Comparison of ENCODE assay signal across 1 cellular context in the genomic region with DNA sequence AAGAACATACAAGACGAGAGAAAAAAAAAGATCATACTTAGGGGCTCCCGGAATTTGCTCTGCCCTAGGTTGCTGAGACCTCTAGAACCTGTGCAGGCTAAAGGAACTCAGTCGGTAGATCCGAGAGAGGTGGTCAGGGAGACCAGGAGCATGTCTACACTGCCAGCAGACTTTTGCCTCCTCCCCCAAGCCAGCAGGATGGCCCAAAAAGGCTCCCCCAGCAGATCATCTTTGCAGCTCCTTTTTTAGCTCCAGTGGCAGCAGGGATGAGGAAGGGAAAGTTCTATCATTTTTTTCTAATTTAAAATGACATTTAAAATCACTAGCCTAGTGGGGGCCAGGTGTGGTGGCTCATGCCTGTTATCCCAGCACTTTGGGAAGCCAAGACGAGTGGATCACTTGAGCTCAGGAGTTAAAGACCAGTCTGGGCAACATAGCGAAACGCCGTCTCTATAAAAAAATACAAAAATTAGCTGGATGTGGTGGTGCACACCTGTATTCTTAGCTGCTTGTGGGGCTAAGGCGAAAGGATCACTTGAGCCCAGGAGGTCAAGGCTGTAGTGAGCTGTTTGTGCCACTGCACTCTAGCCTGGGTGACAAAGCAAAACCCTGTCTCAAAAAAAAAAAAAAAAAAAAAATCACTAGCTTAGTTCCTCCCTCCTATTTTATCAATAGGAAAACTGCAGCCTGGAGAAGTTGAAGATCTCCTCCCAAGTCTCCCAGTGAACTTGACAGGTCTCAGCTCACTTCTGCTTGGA.
TF ChIP-seq lines count a peak whose summit lies in the region.

No MANE protein-coding gene starts in this region.

TF ChIP-seq in GM23338, 12 proteins besides CTCF, POLR2A, EP300 and RAD21 (continued from another document):
- TF ChIP-seq, protein P1, sequence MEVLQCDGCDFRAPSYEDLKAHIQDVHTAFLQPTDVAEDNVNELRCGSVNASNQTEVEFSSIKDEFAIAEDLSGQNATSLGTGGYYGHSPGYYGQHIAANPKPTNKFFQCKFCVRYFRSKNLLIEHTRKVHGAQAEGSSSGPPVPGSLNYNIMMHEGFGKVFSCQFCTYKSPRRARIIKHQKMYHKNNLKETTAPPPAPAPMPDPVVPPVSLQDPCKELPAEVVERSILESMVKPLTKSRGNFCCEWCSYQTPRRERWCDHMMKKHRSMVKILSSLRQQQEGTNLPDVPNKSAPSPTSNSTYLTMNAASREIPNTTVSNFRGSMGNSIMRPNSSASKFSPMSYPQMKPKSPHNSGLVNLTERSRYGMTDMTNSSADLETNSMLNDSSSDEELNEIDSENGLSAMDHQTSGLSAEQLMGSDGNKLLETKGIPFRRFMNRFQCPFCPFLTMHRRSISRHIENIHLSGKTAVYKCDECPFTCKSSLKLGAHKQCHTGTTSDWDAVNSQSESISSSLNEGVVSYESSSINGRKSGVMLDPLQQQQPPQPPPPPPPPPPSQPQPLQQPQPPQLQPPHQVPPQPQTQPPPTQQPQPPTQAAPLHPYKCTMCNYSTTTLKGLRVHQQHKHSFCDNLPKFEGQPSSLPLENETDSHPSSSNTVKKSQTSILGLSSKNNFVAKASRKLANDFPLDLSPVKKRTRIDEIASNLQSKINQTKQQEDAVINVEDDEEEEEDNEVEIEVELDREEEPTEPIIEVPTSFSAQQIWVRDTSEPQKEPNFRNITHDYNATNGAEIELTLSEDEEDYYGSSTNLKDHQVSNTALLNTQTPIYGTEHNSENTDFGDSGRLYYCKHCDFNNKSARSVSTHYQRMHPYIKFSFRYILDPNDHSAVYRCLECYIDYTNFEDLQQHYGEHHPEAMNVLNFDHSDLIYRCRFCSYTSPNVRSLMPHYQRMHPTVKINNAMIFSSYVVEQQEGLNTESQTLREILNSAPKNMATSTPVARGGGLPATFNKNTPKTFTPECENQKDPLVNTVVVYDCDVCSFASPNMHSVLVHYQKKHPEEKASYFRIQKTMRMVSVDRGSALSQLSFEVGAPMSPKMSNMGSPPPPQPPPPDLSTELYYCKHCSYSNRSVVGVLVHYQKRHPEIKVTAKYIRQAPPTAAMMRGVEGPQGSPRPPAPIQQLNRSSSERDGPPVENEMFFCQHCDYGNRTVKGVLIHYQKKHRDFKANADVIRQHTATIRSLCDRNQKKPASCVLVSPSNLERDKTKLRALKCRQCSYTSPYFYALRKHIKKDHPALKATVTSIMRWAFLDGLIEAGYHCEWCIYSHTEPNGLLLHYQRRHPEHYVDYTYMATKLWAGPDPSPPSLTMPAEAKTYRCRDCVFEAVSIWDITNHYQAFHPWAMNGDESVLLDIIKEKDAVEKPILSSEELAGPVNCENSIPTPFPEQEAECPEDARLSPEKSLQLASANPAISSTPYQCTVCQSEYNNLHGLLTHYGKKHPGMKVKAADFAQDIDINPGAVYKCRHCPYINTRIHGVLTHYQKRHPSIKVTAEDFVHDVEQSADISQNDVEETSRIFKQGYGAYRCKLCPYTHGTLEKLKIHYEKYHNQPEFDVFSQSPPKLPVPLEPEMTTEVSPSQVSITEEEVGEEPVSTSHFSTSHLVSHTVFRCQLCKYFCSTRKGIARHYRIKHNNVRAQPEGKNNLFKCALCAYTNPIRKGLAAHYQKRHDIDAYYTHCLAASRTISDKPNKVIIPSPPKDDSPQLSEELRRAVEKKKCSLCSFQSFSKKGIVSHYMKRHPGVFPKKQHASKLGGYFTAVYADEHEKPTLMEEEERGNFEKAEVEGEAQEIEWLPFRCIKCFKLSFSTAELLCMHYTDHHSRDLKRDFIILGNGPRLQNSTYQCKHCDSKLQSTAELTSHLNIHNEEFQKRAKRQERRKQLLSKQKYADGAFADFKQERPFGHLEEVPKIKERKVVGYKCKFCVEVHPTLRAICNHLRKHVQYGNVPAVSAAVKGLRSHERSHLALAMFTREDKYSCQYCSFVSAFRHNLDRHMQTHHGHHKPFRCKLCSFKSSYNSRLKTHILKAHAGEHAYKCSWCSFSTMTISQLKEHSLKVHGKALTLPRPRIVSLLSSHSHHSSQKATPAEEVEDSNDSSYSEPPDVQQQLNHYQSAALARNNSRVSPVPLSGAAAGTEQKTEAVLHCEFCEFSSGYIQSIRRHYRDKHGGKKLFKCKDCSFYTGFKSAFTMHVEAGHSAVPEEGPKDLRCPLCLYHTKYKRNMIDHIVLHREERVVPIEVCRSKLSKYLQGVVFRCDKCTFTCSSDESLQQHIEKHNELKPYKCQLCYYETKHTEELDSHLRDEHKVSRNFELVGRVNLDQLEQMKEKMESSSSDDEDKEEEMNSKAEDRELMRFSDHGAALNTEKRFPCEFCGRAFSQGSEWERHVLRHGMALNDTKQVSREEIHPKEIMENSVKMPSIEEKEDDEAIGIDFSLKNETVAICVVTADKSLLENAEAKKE (CRISPR knock-in tag; IDR thresholded peaks at IDR 0.05) = no peak
- TF ChIP-seq ZNF114 (CRISPR knock-in tag; IDR thresholded peaks at IDR 0.05) (no peak), POLR2AphosphoS5 (IDR thresholded peaks at IDR 0.05; ENCODE audit: low read depth) (no peak), JUNB (IDR thresholded peaks at IDR 0.05; ENCODE audit: unreplicated experiment) (no peak)
- TF ChIP-seq, protein P2, sequence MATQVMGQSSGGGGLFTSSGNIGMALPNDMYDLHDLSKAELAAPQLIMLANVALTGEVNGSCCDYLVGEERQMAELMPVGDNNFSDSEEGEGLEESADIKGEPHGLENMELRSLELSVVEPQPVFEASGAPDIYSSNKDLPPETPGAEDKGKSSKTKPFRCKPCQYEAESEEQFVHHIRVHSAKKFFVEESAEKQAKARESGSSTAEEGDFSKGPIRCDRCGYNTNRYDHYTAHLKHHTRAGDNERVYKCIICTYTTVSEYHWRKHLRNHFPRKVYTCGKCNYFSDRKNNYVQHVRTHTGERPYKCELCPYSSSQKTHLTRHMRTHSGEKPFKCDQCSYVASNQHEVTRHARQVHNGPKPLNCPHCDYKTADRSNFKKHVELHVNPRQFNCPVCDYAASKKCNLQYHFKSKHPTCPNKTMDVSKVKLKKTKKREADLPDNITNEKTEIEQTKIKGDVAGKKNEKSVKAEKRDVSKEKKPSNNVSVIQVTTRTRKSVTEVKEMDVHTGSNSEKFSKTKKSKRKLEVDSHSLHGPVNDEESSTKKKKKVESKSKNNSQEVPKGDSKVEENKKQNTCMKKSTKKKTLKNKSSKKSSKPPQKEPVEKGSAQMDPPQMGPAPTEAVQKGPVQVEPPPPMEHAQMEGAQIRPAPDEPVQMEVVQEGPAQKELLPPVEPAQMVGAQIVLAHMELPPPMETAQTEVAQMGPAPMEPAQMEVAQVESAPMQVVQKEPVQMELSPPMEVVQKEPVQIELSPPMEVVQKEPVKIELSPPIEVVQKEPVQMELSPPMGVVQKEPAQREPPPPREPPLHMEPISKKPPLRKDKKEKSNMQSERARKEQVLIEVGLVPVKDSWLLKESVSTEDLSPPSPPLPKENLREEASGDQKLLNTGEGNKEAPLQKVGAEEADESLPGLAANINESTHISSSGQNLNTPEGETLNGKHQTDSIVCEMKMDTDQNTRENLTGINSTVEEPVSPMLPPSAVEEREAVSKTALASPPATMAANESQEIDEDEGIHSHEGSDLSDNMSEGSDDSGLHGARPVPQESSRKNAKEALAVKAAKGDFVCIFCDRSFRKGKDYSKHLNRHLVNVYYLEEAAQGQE (IDR thresholded peaks at IDR 0.05; ENCODE audit: unreplicated experiment) = no peak
TF ChIP-seq in GM23338: peak in this region for 0.
